11 cellular contexts compared by ENCODE assay signal in genomic region chr13:42524487-42525034, GRCh38. TPM values are rescaled to one million over a fixed set of nuclear protein-coding genes. Genes with fewer than 3 reads are reported as not detected.
A peak's percentile ranks its signal among the peaks of the same experiment; 100 is the strongest.
DNase-seq lines count a peak whose midpoint lies in the region; ATAC-seq and TF ChIP-seq lines count a peak whose summit lies in the region.
"Had no signal": no experiment of that assay in that cellular context is flagged by ENCODE, and none has a peak within 500 bp of the region (broad histone marks: within the 10 kb centered on the region; RNA-seq: fewer than 3 reads in every experiment).

No MANE protein-coding gene starts in this region.

- H3K27me3 Mint-ChIP-seq in chondrocyte (ENCODE audit: low read depth), result peaks cover 8% of the 10 kb centered on the region
- H3K27me3 Mint-ChIP-seq in stimulated activated memory B cell treated with anti-CD40 and anti-IgM and Interleukin-4, amounts not matched to agents 10 μg/mL and 1 μg/mL and 100 μg/mL, for 72 hours, result no peaks in the 10 kb centered on the region
- no peaks in the 10 kb centered on the region for H3K27me3 Mint-ChIP-seq in activated CD8-positive, alpha-beta T cell treated with anti-CD3 and anti-CD28 coated beads for 36 hours

- H3K36me3 Mint-ChIP-seq in chondrocyte (ENCODE audit: low read depth), result peaks cover 4% of the 10 kb centered on the region
- peaks cover under 1% of the 10 kb centered on the region for H3K36me3 Mint-ChIP-seq in stimulated activated memory B cell treated with anti-CD40 and anti-IgM and Interleukin-4, amounts not matched to agents 10 μg/mL and 1 μg/mL and 100 μg/mL, for 72 hours
- H3K36me3 Mint-ChIP-seq in activated CD8-positive, alpha-beta T cell treated with anti-CD3 and anti-CD28 coated beads for 36 hours (ENCODE audit: low read depth), result no peaks in the 10 kb centered on the region

- CTCF ChIA-PET in activated CD8-positive, alpha-beta T cell treated with anti-CD3 and anti-CD28 coated beads for 36 hours (lab: Charles Lee), result no interaction called here

- intact Hi-C loops in activated CD8-positive, alpha-beta T cell treated with anti-CD3 and anti-CD28 coated beads for 36 hours (cut with micrococcal nuclease), result no loop called here

- TF ChIP-seq CTCF in chondrocyte (IDR thresholded peaks at IDR 0.05), result no peak
- no peak for TF ChIP-seq CTCF in activated CD8-positive, alpha-beta T cell treated with anti-CD3 and anti-CD28 coated beads for 36 hours (IDR thresholded peaks at IDR 0.05)

- H3K9me3 Mint-ChIP-seq in chondrocyte (ENCODE audit: low read depth), result peaks cover 11% of the 10 kb centered on the region
- H3K9me3 Mint-ChIP-seq in stimulated activated memory B cell treated with anti-CD40 and anti-IgM and Interleukin-4, amounts not matched to agents 10 μg/mL and 1 μg/mL and 100 μg/mL, for 72 hours, result no peaks in the 10 kb centered on the region
- peaks cover under 1% of the 10 kb centered on the region for H3K9me3 Mint-ChIP-seq in activated CD8-positive, alpha-beta T cell treated with anti-CD3 and anti-CD28 coated beads for 36 hours

- POLR2A ChIA-PET in activated CD8-positive, alpha-beta T cell treated with anti-CD3 and anti-CD28 coated beads for 36 hours (lab: Charles Lee), result no interaction called here

- no peak for DNase-seq in chondrocyte (ENCODE audit: low spot score)
- DNase-seq in NCI-H1436 treated with DMSO at 0.1 percent for 48 hours (lab: John Stamatoyannopoulos, UW), result no peak
- no peak for DNase-seq in activated CD8-positive, alpha-beta T cell treated with anti-CD3 and anti-CD28 coated beads for 36 hours
- DNase-seq in T1000 (lab: John Stamatoyannopoulos, UW), result no peak
- DNase-seq: activated CD8-positive, alpha-beta memory T cell treated with anti-CD3 and anti-CD28 coated beads, Interleukin-2, amount 50 U/mL, for 48 hours; NCI-H2081 treated with DMSO at 0.1 percent for 48 hours; stimulated activated naive CD4-positive, alpha-beta T cell had no signal

- H3K4me3 Mint-ChIP-seq in chondrocyte (ENCODE audit: unreplicated experiment), result no peak overlapping the region
- H3K4me3 Mint-ChIP-seq in stimulated activated memory B cell treated with anti-CD40 and anti-IgM and Interleukin-4, amounts not matched to agents 10 μg/mL and 1 μg/mL and 100 μg/mL, for 72 hours, result no peak overlapping the region
- no peak overlapping the region for H3K4me3 Mint-ChIP-seq in activated CD8-positive, alpha-beta T cell treated with anti-CD3 and anti-CD28 coated beads for 36 hours

- H3K27ac Mint-ChIP-seq in chondrocyte (ENCODE audit: unreplicated experiment), result peak overlapping the region; percentile 42
- H3K27ac Mint-ChIP-seq in stimulated activated memory B cell treated with anti-CD40 and anti-IgM and Interleukin-4, amounts not matched to agents 10 μg/mL and 1 μg/mL and 100 μg/mL, for 72 hours, result peak overlapping the region; percentile 34
- no peak overlapping the region for H3K27ac Mint-ChIP-seq in activated CD8-positive, alpha-beta T cell treated with anti-CD3 and anti-CD28 coated beads for 36 hours

- peaks cover 11% of the 10 kb centered on the region for H3K4me1 Mint-ChIP-seq in chondrocyte (ENCODE audit: low read depth)
- peaks cover 26% of the 10 kb centered on the region for H3K4me1 Mint-ChIP-seq in stimulated activated memory B cell treated with anti-CD40 and anti-IgM and Interleukin-4, amounts not matched to agents 10 μg/mL and 1 μg/mL and 100 μg/mL, for 72 hours
- H3K4me1 Mint-ChIP-seq in activated CD8-positive, alpha-beta T cell treated with anti-CD3 and anti-CD28 coated beads for 36 hours (ENCODE audit: low read depth), result no peaks in the 10 kb centered on the region

- ATAC-seq in GM19397 (IDR thresholded peaks at IDR 0.05; ENCODE audit: unreplicated experiment), result peak; percentile 85
- ATAC-seq in HG03159 (IDR thresholded peaks at IDR 0.05; ENCODE audit: unreplicated experiment), result peak; percentile 82
- ATAC-seq in stimulated activated memory B cell treated with anti-CD40 and anti-IgM and Interleukin-4, amounts not matched to agents 10 μg/mL and 1 μg/mL and 100 μg/mL, for 72 hours, result peak; percentile 84
- no peak for ATAC-seq in activated CD8-positive, alpha-beta T cell treated with anti-CD3 and anti-CD28 coated beads for 36 hours
- ATAC-seq: sciatic nerve had no signal

RNA-seq across cellular contexts. Expression of gene TNFSF11, which starts 49.4 kb away (rescaled TPM):
- total RNA-seq in chondrocyte, result 0.37 TPM in 1 of 3 replicates, not detected in the others
- total RNA-seq in activated CD8-positive, alpha-beta T cell treated with anti-CD3 and anti-CD28 coated beads for 36 hours, result 1 to 10 TPM; 1.9 TPM
- total RNA-seq: sciatic nerve had no signal
